ENCODE assay signal across 16 cellular contexts in genomic region chr19:52221831-52222375, GRCh38. TPM values are rescaled to one million over a fixed set of nuclear protein-coding genes. Genes with fewer than 3 reads are reported as not detected.
DNase-seq lines count a peak whose midpoint lies in the region; ATAC-seq and TF ChIP-seq lines count a peak whose summit lies in the region.
"Had no signal": no experiment of that assay in that cellular context is flagged by ENCODE, and none has a peak within 500 bp of the region (broad histone marks: within the 10 kb centered on the region; RNA-seq: fewer than 3 reads in every experiment).

No MANE protein-coding gene starts in this region.

- BruUV-seq in mammary epithelial cell (replicated peaks; lab: Mats Ljungman, UMichigan): no TSS peak

- H3K27ac ChIP-seq in mammary epithelial cell (ENCODE audit: insufficient read depth, low read depth, low read length) (no peak overlapping the region), breast epithelium (no peak overlapping the region)
- H3K27ac ChIP-seq: SJCRH30 had no signal

- 79% methylated on average over 7 of the region's 7 CpGs for WGBS in mammary epithelial cell (ENCODE audit: low coverage, missing lambda C conversion rate)

- no peak overlapping the region for H3K4me3 Mint-ChIP-seq in stimulated activated memory B cell treated with anti-CD40 and anti-IgM and Interleukin-4, amounts not matched to agents 10 μg/mL and 1 μg/mL and 100 μg/mL, for 72 hours
- no peak overlapping the region for H3K4me3 Mint-ChIP-seq in chondrocyte (ENCODE audit: unreplicated experiment)
- H3K4me3 Mint-ChIP-seq: CD8-positive, alpha-beta T cell had no signal

- no peaks in the 10 kb centered on the region for H3K27me3 ChIP-seq in mammary epithelial cell (ENCODE audit: insufficient read depth, low read length)
- no peaks in the 10 kb centered on the region for H3K27me3 ChIP-seq in breast epithelium
- H3K27me3 ChIP-seq: SJCRH30 had no signal

- H3K36me3 Mint-ChIP-seq in stimulated activated memory B cell treated with anti-CD40 and anti-IgM and Interleukin-4, amounts not matched to agents 10 μg/mL and 1 μg/mL and 100 μg/mL, for 72 hours: peaks cover 85% of the 10 kb centered on the region
- H3K36me3 Mint-ChIP-seq in chondrocyte (ENCODE audit: low read depth): peaks cover 75% of the 10 kb centered on the region

- CTCF ChIA-PET in mammary epithelial cell (lab: Charles Lee; ENCODE audit: low non-redundant PET) (no interaction called here), HEK293T (lab: Yijun Ruan, JAX) (no interaction called here)

- no peak overlapping the region for H2AFZ ChIP-seq in mammary epithelial cell (ENCODE audit: low read depth, low read length)

- dilution Hi-C loops in mammary epithelial cell (cut with HindIII; ENCODE audit: low sequenced_read_pairs): loop anchor here (5.0 kb wide), 2 partner anchors 50 to 65 kb away; partner anchors contain the start of gene ZNF836

- peaks cover 53% of the 10 kb centered on the region for H3K36me3 ChIP-seq in mammary epithelial cell (ENCODE audit: insufficient read depth, low read length)
- H3K36me3 ChIP-seq in breast epithelium: peaks cover 44% of the 10 kb centered on the region

- no peaks in the 10 kb centered on the region for H3K27me3 Mint-ChIP-seq in stimulated activated memory B cell treated with anti-CD40 and anti-IgM and Interleukin-4, amounts not matched to agents 10 μg/mL and 1 μg/mL and 100 μg/mL, for 72 hours
- no peaks in the 10 kb centered on the region for H3K27me3 Mint-ChIP-seq in chondrocyte (ENCODE audit: low read depth)

- POLR2A ChIA-PET in HEK293T (lab: Yijun Ruan, JAX): no interaction called here

- H3K4me1 Mint-ChIP-seq in stimulated activated memory B cell treated with anti-CD40 and anti-IgM and Interleukin-4, amounts not matched to agents 10 μg/mL and 1 μg/mL and 100 μg/mL, for 72 hours: peaks cover 14% of the 10 kb centered on the region
- no peaks in the 10 kb centered on the region for H3K4me1 Mint-ChIP-seq in chondrocyte (ENCODE audit: low read depth)

- H3K27ac Mint-ChIP-seq in stimulated activated memory B cell treated with anti-CD40 and anti-IgM and Interleukin-4, amounts not matched to agents 10 μg/mL and 1 μg/mL and 100 μg/mL, for 72 hours: peak overlapping the region; percentile 11
- no peak overlapping the region for H3K27ac Mint-ChIP-seq in chondrocyte (ENCODE audit: unreplicated experiment)
- H3K27ac Mint-ChIP-seq: CD8-positive, alpha-beta T cell had no signal

- H3K4me1 ChIP-seq in mammary epithelial cell (ENCODE audit: insufficient read depth, low read length) (no peaks in the 10 kb centered on the region), breast epithelium (no peaks in the 10 kb centered on the region)

- H3K4me2 ChIP-seq in mammary epithelial cell (ENCODE audit: insufficient read depth, low read depth, low read length): no peak overlapping the region

- H4K20me1 ChIP-seq in mammary epithelial cell (ENCODE audit: insufficient read depth, low read length): no peaks in the 10 kb centered on the region

- no peak for TF ChIP-seq CTCF in mammary epithelial cell (conservative IDR thresholded peaks at IDR 0.05 in 1 of 2, IDR thresholded peaks at IDR 0.05 in 1 of 2; ENCODE audit: extremely low read depth in 1 of 2, insufficient read depth in 1 of 2, low read depth in 1 of 2, low read length in 2 of 2)
- TF ChIP-seq CTCF in breast epithelium (IDR thresholded peaks at IDR 0.05): no peak
- TF ChIP-seq CTCF in fibroblast of mammary gland (conservative IDR thresholded peaks at IDR 0.05; ENCODE audit: control insufficient read depth, insufficient read depth, low read depth, low read length): no peak
- TF ChIP-seq CTCF in chondrocyte (IDR thresholded peaks at IDR 0.05): no peak

- in situ Hi-C loops in mammary epithelial cell (cut with MboI; ENCODE audit: low sequenced_read_pairs in 2 of 2): no loop called here

- no peak for ATAC-seq in stimulated activated memory B cell treated with anti-CD40 and anti-IgM and Interleukin-4, amounts not matched to agents 10 μg/mL and 1 μg/mL and 100 μg/mL, for 72 hours
- ATAC-seq: CD8-positive, alpha-beta T cell had no signal

- peaks cover 18% of the 10 kb centered on the region for H3K79me2 ChIP-seq in mammary epithelial cell (ENCODE audit: insufficient read depth, low read length)

- H3K9me3 ChIP-seq in mammary epithelial cell (replicated peaks; ENCODE audit: insufficient read depth, low read length): no peaks in the 10 kb centered on the region
- no peaks in the 10 kb centered on the region for H3K9me3 ChIP-seq in breast epithelium
- H3K9me3 ChIP-seq: SJCRH30 had no signal

- H3K9ac ChIP-seq in mammary epithelial cell (ENCODE audit: insufficient read depth, low read length): no peak overlapping the region

- intact Hi-C loops in mammary epithelial cell (cut with micrococcal nuclease): no loop called here
- intact Hi-C loops in breast epithelium (cut with DNase I; ENCODE audit: low total_unique reads): no loop called here

- TF ChIP-seq POLR2A in breast epithelium (IDR thresholded peaks at IDR 0.05): no peak

- no peak overlapping the region for H3K4me3 ChIP-seq in mammary epithelial cell (replicated peaks in 1 of 3; ENCODE audit: insufficient read depth in 1 of 3, low read depth in 2 of 3, low read length in 3 of 3)
- no peak overlapping the region for H3K4me3 ChIP-seq in breast epithelium
- no peak overlapping the region for H3K4me3 ChIP-seq in fibroblast of mammary gland (ENCODE audit: control insufficient read depth, low read depth, low read length)
- H3K4me3 ChIP-seq: SJCRH30 had no signal

- DNase-seq in mammary epithelial cell (peak; percentile 11), breast epithelium (ENCODE audit: low spot score in 2 of 2) (no peak), RKO (ENCODE audit: low spot score) (peak; percentile 66), fibroblast of mammary gland (ENCODE audit: low read depth) (peak; percentile 45), activated gamma-delta T cell (lab: John Stamatoyannopoulos, UW) (no peak), HEK293T (ENCODE audit: extremely low spot score) (no peak), chondrocyte (ENCODE audit: low spot score) (no peak)
- DNase-seq: 8988T, DMS79, NCI-H1105 treated with DMSO at 0.1 percent for 48 hours, NCI-H1694 treated with DMSO at 0.1 percent for 48 hours, NCI-H526 treated with DMSO at 0.1 percent for 48 hours, RPMI8226, SJCRH30 had no signal

- no peaks in the 10 kb centered on the region for H3K9me3 Mint-ChIP-seq in stimulated activated memory B cell treated with anti-CD40 and anti-IgM and Interleukin-4, amounts not matched to agents 10 μg/mL and 1 μg/mL and 100 μg/mL, for 72 hours
- H3K9me3 Mint-ChIP-seq in chondrocyte (ENCODE audit: low read depth): no peaks in the 10 kb centered on the region
- H3K9me3 Mint-ChIP-seq: CD8-positive, alpha-beta T cell had no signal

TF ChIP-seq in HEK293T, 16 proteins besides CTCF, POLR2A, EP300 and RAD21:
- TF ChIP-seq L3MBTL2 (conservative IDR thresholded peaks at IDR 0.05) (no peak), PKNOX1 (IDR thresholded peaks at IDR 0.05) (no peak), SP1 (IDR thresholded peaks at IDR 0.05) (no peak), FOXK2 (IDR thresholded peaks at IDR 0.05) (no peak), CTBP1 (IDR thresholded peaks at IDR 0.05; ENCODE audit: borderline replicate concordance) (no peak), HDGF (IDR thresholded peaks at IDR 0.05; ENCODE audit: borderline replicate concordance) (no peak), ZNF384 (IDR thresholded peaks at IDR 0.05) (no peak), FOXM1 (IDR thresholded peaks at IDR 0.05; ENCODE audit: borderline replicate concordance) (no peak), TARDBP (IDR thresholded peaks at IDR 0.05) (no peak), NFRKB (IDR thresholded peaks at IDR 0.05) (no peak), LEF1 (IDR thresholded peaks at IDR 0.05; ENCODE audit: borderline replicate concordance) (no peak), FOXA1 (IDR thresholded peaks at IDR 0.05) (no peak), ARNT (IDR thresholded peaks at IDR 0.05) (no peak), BHLHE40 (IDR thresholded peaks at IDR 0.05; ENCODE audit: borderline replicate concordance) (no peak), SUZ12 (IDR thresholded peaks at IDR 0.05) (no peak)

RNA-seq across cellular contexts. Expression of gene PPP2R1A, which starts 32.1 kb away (rescaled TPM):
- total RNA-seq in mammary epithelial cell: 100 to 1,000 TPM; 213 to 299 TPM
- polyA plus RNA-seq in mammary epithelial cell: 203 TPM
- polyA minus RNA-seq in mammary epithelial cell: 288 TPM
- 100 to 1,000 TPM; 145 to 198 (median 175) TPM for total RNA-seq in breast epithelium
- total RNA-seq in chondrocyte: 210 to 236 TPM (median 228 TPM) in 3 replicates

RNA-seq across cellular contexts. Expression of gene ZNF766, which starts 47.5 kb away (rescaled TPM):
- total RNA-seq in mammary epithelial cell: 10 to 100 TPM; 12.0 to 12.3 TPM
- 4.7 TPM for polyA plus RNA-seq in mammary epithelial cell
- 5.3 TPM for polyA minus RNA-seq in mammary epithelial cell
- 10 to 100 TPM; 10.9 to 21.1 (median 18.4) TPM for total RNA-seq in breast epithelium
- 12.8 to 15.3 TPM (median 13.9 TPM) in 3 replicates for total RNA-seq in chondrocyte

RNA-seq across cellular contexts. Expression of gene ZNF836, which starts 50.5 kb away (rescaled TPM):
- 10 to 100 TPM; 10.0 to 11.2 TPM for total RNA-seq in mammary epithelial cell
- polyA plus RNA-seq in mammary epithelial cell: 3.1 TPM
- not detected for polyA minus RNA-seq in mammary epithelial cell
- 10 to 100 TPM; 10.2 to 21.8 (median 16.4) TPM for total RNA-seq in breast epithelium
- total RNA-seq in chondrocyte: 14.5 to 18.1 TPM (median 14.7 TPM) in 3 replicates

Comparison
In these comparisons a context has a peak if more than half of its experiments do, and no peak if none do; other contexts are left out.
1. DNase-seq: peak in mammary epithelial cell (single experiment), RKO (single experiment) and fibroblast of mammary gland (single experiment); none in breast epithelium (0 of 2), activated gamma-delta T cell (single experiment), HEK293T (single experiment) and chondrocyte (single experiment).